ENCODE assay signal across 8 cellular contexts in the genomic region with DNA sequence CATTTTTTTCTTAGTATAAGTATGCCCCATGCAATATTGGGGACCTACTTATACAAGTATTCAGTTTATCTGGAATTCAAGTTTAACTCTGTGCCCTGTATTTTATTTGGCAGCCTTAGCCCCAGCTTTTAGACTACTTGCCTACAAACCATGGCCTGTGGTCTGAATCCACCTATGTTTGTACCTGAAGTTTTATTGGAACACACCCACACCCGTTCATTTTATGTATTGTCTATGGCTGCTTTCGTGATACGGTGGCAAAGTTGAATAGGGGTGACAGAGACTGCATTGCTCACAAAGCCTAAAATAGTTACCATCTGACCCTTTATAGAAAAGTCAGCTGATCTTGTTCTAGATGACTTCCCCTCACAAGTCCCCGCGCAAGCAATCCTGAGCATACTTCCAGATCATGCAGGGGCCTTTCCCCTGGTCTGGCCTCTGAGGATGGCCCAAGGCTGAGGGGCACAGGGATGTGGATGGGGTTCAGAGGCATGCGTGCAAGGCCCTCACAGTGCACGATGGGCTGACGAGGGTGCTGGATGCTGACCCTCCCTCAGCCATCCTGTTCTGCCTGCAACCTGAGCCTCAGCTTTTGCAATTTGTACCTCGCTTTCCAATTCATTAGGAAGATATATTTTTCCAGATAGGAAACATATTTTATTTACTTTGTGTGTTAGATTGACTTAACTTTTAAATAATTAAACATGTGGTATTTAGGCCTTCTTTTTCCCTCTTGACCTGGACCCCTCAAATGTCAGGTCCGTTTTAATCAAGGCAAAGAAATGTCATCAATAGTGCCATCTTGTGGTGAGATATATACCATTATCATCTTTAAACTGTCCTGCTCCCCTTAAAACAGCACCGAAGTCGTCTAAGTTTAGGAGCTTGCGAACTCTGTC.
DNase-seq lines count a peak whose midpoint lies in the region; ATAC-seq and TF ChIP-seq lines count a peak whose summit lies in the region.

No MANE protein-coding gene starts in this region.

- H3K4me3 ChIP-seq in kidney epithelial cell (ENCODE audit: low read depth, low read length) = no peak overlapping the region

- ATAC-seq in HG02759 (IDR thresholded peaks at IDR 0.05; ENCODE audit: unreplicated experiment) = peak; percentile 50

- peak overlapping the region in 1 of 5 experiments; percentile 19 for H3K27ac Mint-ChIP-seq in brain

- no peaks in the 10 kb centered on the region for H3K27me3 ChIP-seq in kidney epithelial cell (ENCODE audit: control insufficient read depth, insufficient read depth, low read length)

- no peak overlapping the region for H3K4me3 Mint-ChIP-seq in brain

- no peaks in the 10 kb centered on the region for H3K9me3 Mint-ChIP-seq in brain

- H3K36me3 Mint-ChIP-seq in brain = no peaks in the 10 kb centered on the region

- TF ChIP-seq CTCF in brain (conservative IDR thresholded peaks at IDR 0.05) (peak; percentile 73 to 81), kidney epithelial cell (IDR thresholded peaks at IDR 0.05; ENCODE audit: insufficient read depth, low read length, poor library complexity, severe bottlenecking) (peak; percentile 22)

- H3K36me3 ChIP-seq in kidney epithelial cell (ENCODE audit: control insufficient read depth, insufficient read depth, low read length) = no peaks in the 10 kb centered on the region

- DNase-seq in SKM-1 (lab: John Stamatoyannopoulos, UW; ENCODE audit: unreplicated experiment) (peak; percentile 18), SKM-1 treated with dmso at 0.1 percent for 144 hours (lab: John Stamatoyannopoulos, UW; ENCODE audit: unreplicated experiment) (no peak), NCI-H2171 (lab: John Stamatoyannopoulos, UW) (peak; percentile 15), kidney epithelial cell (ENCODE audit: low read depth) (no peak), GM19238 (ENCODE audit: insufficient read length, low spot score) (no peak), HuH-7.5 (ENCODE audit: low spot score) (no peak)

- H3K4me1 Mint-ChIP-seq in brain = peaks cover 21% of the 10 kb centered on the region

- H3K27me3 Mint-ChIP-seq in brain = peaks cover 11% of the 10 kb centered on the region

Comparison
In these comparisons a context has a peak if more than half of its experiments do, and no peak if none do; other contexts are left out.
1. DNase-seq: peak in SKM-1 (single experiment) and NCI-H2171 (single experiment); none in SKM-1 treated with dmso at 0.1 percent for 144 hours (single experiment), kidney epithelial cell (single experiment), GM19238 (single experiment) and HuH-7.5 (single experiment).